In genomic region chr12:132489078-132489601, GRCh38 we compare ENCODE assay signal across 8 cellular contexts. TPM values are rescaled to one million over a fixed set of nuclear protein-coding genes. Genes with fewer than 3 reads are reported as not detected.
DNase-seq lines count a peak whose midpoint lies in the region; ATAC-seq and TF ChIP-seq lines count a peak whose summit lies in the region.

No MANE protein-coding gene starts in this region.

- H3K9me3 Mint-ChIP-seq in activated naive CD8-positive, alpha-beta T cell treated with anti-CD3 and anti-CD28 coated beads for 36 hours: no peaks in the 10 kb centered on the region
- H3K9me3 Mint-ChIP-seq in immature natural killer cell: no peaks in the 10 kb centered on the region

- DNase-seq in BJ (ENCODE audit: low read depth) (no peak), HFF-Myc (ENCODE audit: extremely low read depth, low read depth) (no peak), SK-N-DZ (ENCODE audit: low spot score) (peak; percentile 45), immature natural killer cell (peak; percentile 82 to 86 (median 85)), AG08396 (ENCODE audit: low spot score) (no peak)
- peak; percentile 75 for DNase-seq in activated naive CD8-positive, alpha-beta T cell treated with anti-CD3 and anti-CD28 coated beads for 36 hours
- DNase-seq in stimulated activated CD4-positive, alpha-beta T cell treated with anti-CD3 and anti-CD28 coated beads, Interleukin-4, amount 100 ng/mL, for 24 hours: peak; percentile 51

- peak overlapping the region; percentile 82 for H3K27ac Mint-ChIP-seq in activated naive CD8-positive, alpha-beta T cell treated with anti-CD3 and anti-CD28 coated beads for 36 hours
- H3K27ac Mint-ChIP-seq in immature natural killer cell: peak overlapping the region; percentile 94 to 99 (median 98)

- H3K4me3 ChIP-seq in BJ (ENCODE audit: low read depth, low read length) (peak overlapping the region; percentile 47), HFF-Myc (replicated peaks; ENCODE audit: low read depth, low read length) (peak overlapping the region; percentile 45)

- peak overlapping the region; percentile 76 for H3K4me3 Mint-ChIP-seq in activated naive CD8-positive, alpha-beta T cell treated with anti-CD3 and anti-CD28 coated beads for 36 hours
- H3K4me3 Mint-ChIP-seq in immature natural killer cell: peak overlapping the region; percentile 84 to 98 (median 98)

- peaks cover 51% of the 10 kb centered on the region for H3K4me1 Mint-ChIP-seq in activated naive CD8-positive, alpha-beta T cell treated with anti-CD3 and anti-CD28 coated beads for 36 hours
- peaks cover 58 to 63% of the 10 kb centered on the region in 2 donors for H3K4me1 Mint-ChIP-seq in immature natural killer cell

- CTCF ChIA-PET in BJ (lab: Yijun Ruan, JAX): no interaction called here

- H3K36me3 ChIP-seq in BJ (ENCODE audit: control insufficient read depth, insufficient read depth, low read length): no peaks in the 10 kb centered on the region

- TF ChIP-seq CTCF in BJ (IDR thresholded peaks at IDR 0.05; ENCODE audit: insufficient read depth, low read depth, low read length) (no peak), HFF-Myc (IDR thresholded peaks at IDR 0.05; ENCODE audit: low read depth, low read length, missing control alignments) (no peak)

- POLR2A ChIA-PET in BJ (lab: Charles Lee): no interaction called here

- no peaks in the 10 kb centered on the region for H3K27me3 Mint-ChIP-seq in activated naive CD8-positive, alpha-beta T cell treated with anti-CD3 and anti-CD28 coated beads for 36 hours
- peaks cover 11 to 29% (median 21%) of the 10 kb centered on the region in 3 donors for H3K27me3 Mint-ChIP-seq in immature natural killer cell (ENCODE audit: low read depth in 3 of 3)

- peaks cover 2% of the 10 kb centered on the region for H3K36me3 Mint-ChIP-seq in activated naive CD8-positive, alpha-beta T cell treated with anti-CD3 and anti-CD28 coated beads for 36 hours
- H3K36me3 Mint-ChIP-seq in immature natural killer cell: no peaks in the 10 kb centered on the region

- no peaks in the 10 kb centered on the region; the same call in none of the 2 replicates for H3K27me3 ChIP-seq in BJ (ENCODE audit: control insufficient read depth, insufficient read depth, low read length)

- no peak for ATAC-seq in HG03457 (IDR thresholded peaks at IDR 0.05; ENCODE audit: unreplicated experiment)

RNA-seq across cellular contexts. Expression of gene FBRSL1, which starts 0.8 kb away (rescaled TPM):
- polyA plus RNA-seq in BJ (2011; rRNA removed) (1.0 and 1.4 TPM in 2 replicates), immature natural killer cell (under 1 TPM in 2 of 3 donors, not detected in 1; 0.54 to 0.63 TPM)
- 1.0 and 4.2 TPM in 2 replicates for polyA minus RNA-seq in BJ (2011; rRNA and poly(A)+ RNA removed)
- 50.9 and 56.6 TPM in 2 replicates for polyA plus RNA-seq in SK-N-DZ (2014; cell fraction: cytosol; rRNA removed)
- polyA plus RNA-seq in SK-N-DZ (2014; cell fraction: nucleus; rRNA removed): 91.3 and 169 TPM in 2 replicates
- 10 to 100 TPM; 53.1 to 55.9 TPM for total RNA-seq in activated naive CD8-positive, alpha-beta T cell treated with anti-CD3 and anti-CD28 coated beads for 36 hours

Comparison
In these comparisons a context has a peak if more than half of its experiments do, and no peak if none do; other contexts are left out.
1. DNase-seq: peak in SK-N-DZ (single experiment), activated naive CD8-positive, alpha-beta T cell treated with anti-CD3 and anti-CD28 coated beads for 36 hours (single experiment), immature natural killer cell (3 of 3) and stimulated activated CD4-positive, alpha-beta T cell treated with anti-CD3 and anti-CD28 coated beads, Interleukin-4, amount 100 ng/mL, for 24 hours (single experiment); none in BJ (single experiment), HFF-Myc (single experiment) and AG08396 (single experiment).